Comparison of ENCODE assay signal across 8 cellular contexts in genomic region chr1:109425902-109426277, GRCh38. TPM values are rescaled to one million over a fixed set of nuclear protein-coding genes. Genes with fewer than 3 reads are reported as not detected.
DNase-seq lines count a peak whose midpoint lies in the region; ATAC-seq and TF ChIP-seq lines count a peak whose summit lies in the region.

No MANE protein-coding gene starts in this region.

- H2AFZ ChIP-seq in mammary epithelial cell (ENCODE audit: low read depth, low read length): peak overlapping the region; percentile 76

- POLR2A ChIA-PET in CD4-positive, alpha-beta memory T cell (lab: Charles Lee; ENCODE audit: partially characterized antibody): interaction anchor here (0.6 to 5.5 kb wide), 24 partner anchors 9 to 609 kb away, joined by 3 to 59 read pairs (median 5); partner anchors contain the start of genes AHCYL1, ATXN7L2, CYB561D1 and GNAI3

- H3K27me3 ChIP-seq in CD4-positive, alpha-beta memory T cell (ENCODE audit: insufficient read depth, low read length): no peaks in the 10 kb centered on the region
- H3K27me3 ChIP-seq in HL-60 (ENCODE audit: insufficient read depth, poor library complexity, severe bottlenecking): no peaks in the 10 kb centered on the region
- no peaks in the 10 kb centered on the region for H3K27me3 ChIP-seq in mammary epithelial cell (ENCODE audit: insufficient read depth, low read length)

- TSS peak; percentile 84 for BruUV-seq in mammary epithelial cell (replicated peaks; lab: Mats Ljungman, UMichigan)

- TF ChIP-seq CTCF in HL-60 (IDR thresholded peaks at IDR 0.05; ENCODE audit: insufficient read depth, low read length) (no peak), mammary epithelial cell (conservative IDR thresholded peaks at IDR 0.05 in 1 of 2, IDR thresholded peaks at IDR 0.05 in 1 of 2; ENCODE audit: extremely low read depth in 1 of 2, insufficient read depth in 1 of 2, low read depth in 1 of 2, low read length in 2 of 2) (no peak)

- peaks cover 44% of the 10 kb centered on the region for H3K4me1 ChIP-seq in CD4-positive, alpha-beta memory T cell (ENCODE audit: insufficient read depth, low read length)
- peaks cover 8% of the 10 kb centered on the region for H3K4me1 ChIP-seq in mammary epithelial cell (ENCODE audit: insufficient read depth, low read length)

- H3K9me3 ChIP-seq in CD4-positive, alpha-beta memory T cell (ENCODE audit: control insufficient read depth in 1 of 2, low read length in 2 of 2): no peaks in the 10 kb centered on the region
- no peaks in the 10 kb centered on the region for H3K9me3 ChIP-seq in mammary epithelial cell (replicated peaks; ENCODE audit: insufficient read depth, low read length)

- peaks cover 22 to 50% (median 37%) of the 10 kb centered on the region in 4 donors for H3K4me1 Mint-ChIP-seq in CD4-positive, alpha-beta memory T cell
- H3K4me1 Mint-ChIP-seq in T-helper 1 cell treated with Interleukin-12 subunit alpha and Interleukin-12 subunit beta and Interleukin-4 antibody, amounts not matched to agents 30 μg/mL and 1 μg/mL, for 36 hours (ENCODE audit: low read depth): peaks cover 31% of the 10 kb centered on the region

- H4K20me1 ChIP-seq in mammary epithelial cell (ENCODE audit: insufficient read depth, low read length): no peaks in the 10 kb centered on the region

- H3K79me2 ChIP-seq in mammary epithelial cell (ENCODE audit: insufficient read depth, low read length): peaks cover 70% of the 10 kb centered on the region

- H3K36me3 Mint-ChIP-seq in CD4-positive, alpha-beta memory T cell: peaks cover 11 to 30% of the 10 kb centered on the region in 2 donors
- H3K36me3 Mint-ChIP-seq in T-helper 1 cell treated with Interleukin-12 subunit alpha and Interleukin-12 subunit beta and Interleukin-4 antibody, amounts not matched to agents 30 μg/mL and 1 μg/mL, for 36 hours (ENCODE audit: low read depth): peaks cover 26% of the 10 kb centered on the region

- peak overlapping the region; percentile 89 for H3K9ac ChIP-seq in mammary epithelial cell (ENCODE audit: insufficient read depth, low read length)

- CTCF ChIA-PET in CD4-positive, alpha-beta memory T cell (lab: Charles Lee; ENCODE audit: partially characterized antibody): interaction anchor here (1.0 to 2.6 kb wide), 6 partner anchors 27 to 106 kb away, joined by 3 to 13 read pairs (median 6); partner anchors contain the start of genes ATXN7L2, CYB561D1 and SORT1
- CTCF ChIA-PET in mammary epithelial cell (lab: Charles Lee; ENCODE audit: low non-redundant PET): interaction anchor here (0.6 kb wide), 1 partner anchor 313 kb away, joined by 3 read pairs; no protein-coding TSS in a partner anchor

- H3K27me3 Mint-ChIP-seq in CD4-positive, alpha-beta memory T cell: no peaks in the 10 kb centered on the region
- H3K27me3 Mint-ChIP-seq in T-helper 1 cell treated with Interleukin-12 subunit alpha and Interleukin-12 subunit beta and Interleukin-4 antibody, amounts not matched to agents 30 μg/mL and 1 μg/mL, for 36 hours (ENCODE audit: low read depth): peaks cover 6% of the 10 kb centered on the region

- peak overlapping the region; percentile 94 to 99 (median 98) for H3K4me3 Mint-ChIP-seq in CD4-positive, alpha-beta memory T cell
- peak overlapping the region; percentile 96 for H3K4me3 Mint-ChIP-seq in T-helper 1 cell treated with Interleukin-12 subunit alpha and Interleukin-12 subunit beta and Interleukin-4 antibody, amounts not matched to agents 30 μg/mL and 1 μg/mL, for 36 hours

- H3K27ac Mint-ChIP-seq in CD4-positive, alpha-beta memory T cell: peak overlapping the region; percentile 90 to 99 (median 98)
- H3K27ac Mint-ChIP-seq in T-helper 1 cell treated with Interleukin-12 subunit alpha and Interleukin-12 subunit beta and Interleukin-4 antibody, amounts not matched to agents 30 μg/mL and 1 μg/mL, for 36 hours: peak overlapping the region; percentile 97

- no peaks in the 10 kb centered on the region for H3K9me3 Mint-ChIP-seq in CD4-positive, alpha-beta memory T cell
- H3K9me3 Mint-ChIP-seq in T-helper 1 cell treated with Interleukin-12 subunit alpha and Interleukin-12 subunit beta and Interleukin-4 antibody, amounts not matched to agents 30 μg/mL and 1 μg/mL, for 36 hours: no peaks in the 10 kb centered on the region

- in situ Hi-C loops in mammary epithelial cell (cut with MboI; ENCODE audit: low sequenced_read_pairs in 2 of 2): no loop called here

- 0% methylated on average over 8 of the region's 23 CpGs for WGBS in mammary epithelial cell (ENCODE audit: low coverage, missing lambda C conversion rate)

- intact Hi-C loops in CD4-positive, alpha-beta memory T cell (cut with micrococcal nuclease): loop anchor here (1.0 to 5.0 kb wide), 10 partner anchors 57 to 913 kb away; partner anchors contain the start of genes ATXN7L2, ELAPOR1, GNAI3 and PSRC1
- intact Hi-C loops in mammary epithelial cell (cut with micrococcal nuclease): loop anchor here (1.0 to 5.0 kb wide), 3 partner anchors 41 to 106 kb away; partner anchors contain the start of gene SYPL2

- peak overlapping the region; percentile 96 to 98 for H3K4me3 ChIP-seq in CD4-positive, alpha-beta memory T cell (ENCODE audit: low read length in 2 of 2)
- H3K4me3 ChIP-seq in HL-60 (replicated peaks; ENCODE audit: insufficient read depth, low read length): peak overlapping the region; percentile 91
- H3K4me3 ChIP-seq in mammary epithelial cell (replicated peaks in 1 of 3; ENCODE audit: insufficient read depth in 1 of 3, low read depth in 2 of 3, low read length in 3 of 3): peak overlapping the region; percentile 77 to 98 (median 81)

- peak overlapping the region; percentile 87 for H3K4me2 ChIP-seq in mammary epithelial cell (ENCODE audit: insufficient read depth, low read depth, low read length)

- dilution Hi-C loops in mammary epithelial cell (cut with HindIII; ENCODE audit: low sequenced_read_pairs): no loop called here

- ATAC-seq in GM19467 (IDR thresholded peaks at IDR 0.05; ENCODE audit: unreplicated experiment): peak; percentile 21

- H3K36me3 ChIP-seq in CD4-positive, alpha-beta memory T cell (ENCODE audit: insufficient read depth, low read length): peaks cover 3% of the 10 kb centered on the region
- peaks cover 2% of the 10 kb centered on the region for H3K36me3 ChIP-seq in mammary epithelial cell (ENCODE audit: insufficient read depth, low read length)

- H3K27ac ChIP-seq in CD4-positive, alpha-beta memory T cell (ENCODE audit: low read depth, low read length): peak overlapping the region; percentile 87
- H3K27ac ChIP-seq in HL-60 (replicated peaks) (peak overlapping the region; percentile 88), mammary epithelial cell (ENCODE audit: insufficient read depth, low read depth, low read length) (peak overlapping the region; percentile 77)

- peak; percentile 51 to 82 (median 60) for DNase-seq in CD4-positive, alpha-beta memory T cell
- DNase-seq in HL-60 (ENCODE audit: low read depth in 1 of 2, low spot score in 1 of 2) (peak in 1 of 2 experiments; percentile 74), mammary epithelial cell (no peak), left kidney (ENCODE audit: low read depth, low spot score) (peak; percentile 70), mucosa of gallbladder (ENCODE audit: low spot score) (no peak)
- peak; percentile 36 for DNase-seq in stimulated activated CD8-positive, alpha-beta memory T cell treated with anti-CD3 and anti-CD28 coated beads, Interleukin-12 subunit alpha, Interleukin-12 subunit beta, amount 100 ng/mL, for 24 hours (ENCODE audit: extremely low read depth)

RNA-seq across cellular contexts. Expression of gene PSMA5, which starts 0.4 kb away (rescaled TPM):
- total RNA-seq in CD4-positive, alpha-beta memory T cell: 10 to 100 TPM; 87.7 to 90.2 TPM
- 100 to 1,000 TPM in 1 of 2 donors, 10 to 100 TPM in 1; 96.7 to 122 TPM for polyA plus RNA-seq in CD4-positive, alpha-beta memory T cell
- total RNA-seq in mammary epithelial cell (100 to 1,000 TPM in 1 of 2 donors, 10 to 100 TPM in 1; 46.0 to 110 TPM), mucosa of gallbladder (58.5 TPM)
- 118 TPM for polyA plus RNA-seq in mammary epithelial cell
- polyA minus RNA-seq in mammary epithelial cell: 65.3 TPM

RNA-seq across cellular contexts. Expression of gene SORT1, which starts 28.2 kb away (rescaled TPM):
- under 1 TPM; 0.69 to 0.93 TPM for total RNA-seq in CD4-positive, alpha-beta memory T cell
- not detected for polyA plus RNA-seq in CD4-positive, alpha-beta memory T cell
- total RNA-seq in mammary epithelial cell: 10 to 100 TPM; 24.6 to 41.8 TPM
- polyA plus RNA-seq in mammary epithelial cell: 6.9 TPM
- polyA minus RNA-seq in mammary epithelial cell: 53.9 TPM
- total RNA-seq in mucosa of gallbladder: 96.7 TPM

RNA-seq across cellular contexts. Expression of gene SYPL2, which starts 40.5 kb away (rescaled TPM):
- not detected for total RNA-seq in CD4-positive, alpha-beta memory T cell
- polyA plus RNA-seq in CD4-positive, alpha-beta memory T cell: not detected
- total RNA-seq in mammary epithelial cell (not detected), mucosa of gallbladder (3.1 TPM)
- polyA plus RNA-seq in mammary epithelial cell: 0.02 TPM
- polyA minus RNA-seq in mammary epithelial cell: not detected

RNA-seq across cellular contexts. Expression of gene ATXN7L2, which starts 57.8 kb away (rescaled TPM):
- total RNA-seq in CD4-positive, alpha-beta memory T cell: 1 to 10 TPM; 7.4 to 9.0 TPM
- polyA plus RNA-seq in CD4-positive, alpha-beta memory T cell: 1 to 10 TPM; 1.9 to 6.9 TPM
- total RNA-seq in mammary epithelial cell: 1 to 10 TPM in 1 of 2 donors, under 1 TPM in 1; 0.83 to 4.3 TPM
- polyA plus RNA-seq in mammary epithelial cell: 2.4 TPM
- polyA minus RNA-seq in mammary epithelial cell: 6.0 TPM
- total RNA-seq in mucosa of gallbladder: 5.4 TPM

Comparison
In these comparisons a context has a peak if more than half of its experiments do, and no peak if none do; other contexts are left out.
1. DNase-seq: peak in CD4-positive, alpha-beta memory T cell (5 of 5), left kidney (single experiment) and stimulated activated CD8-positive, alpha-beta memory T cell treated with anti-CD3 and anti-CD28 coated beads, Interleukin-12 subunit alpha, Interleukin-12 subunit beta, amount 100 ng/mL, for 24 hours (single experiment); none in mammary epithelial cell (single experiment) and mucosa of gallbladder (single experiment).
2. RNA of gene SORT1, which starts 28.2 kb away (total RNA-seq): 96.7 TPM in mucosa of gallbladder (single experiment) and 24.6 to 41.8 TPM in mammary epithelial cell; 0.69 to 0.93 TPM in CD4-positive, alpha-beta memory T cell; every median in the first group is over 10 times any median in the second.
3. Peak in every context shown above with its lines, with median percentiles within 50 percentile points of each other: H3K27ac ChIP-seq and H3K4me3 ChIP-seq.